Comparison of ENCODE assay signal across 1 cellular context in the genomic region with DNA sequence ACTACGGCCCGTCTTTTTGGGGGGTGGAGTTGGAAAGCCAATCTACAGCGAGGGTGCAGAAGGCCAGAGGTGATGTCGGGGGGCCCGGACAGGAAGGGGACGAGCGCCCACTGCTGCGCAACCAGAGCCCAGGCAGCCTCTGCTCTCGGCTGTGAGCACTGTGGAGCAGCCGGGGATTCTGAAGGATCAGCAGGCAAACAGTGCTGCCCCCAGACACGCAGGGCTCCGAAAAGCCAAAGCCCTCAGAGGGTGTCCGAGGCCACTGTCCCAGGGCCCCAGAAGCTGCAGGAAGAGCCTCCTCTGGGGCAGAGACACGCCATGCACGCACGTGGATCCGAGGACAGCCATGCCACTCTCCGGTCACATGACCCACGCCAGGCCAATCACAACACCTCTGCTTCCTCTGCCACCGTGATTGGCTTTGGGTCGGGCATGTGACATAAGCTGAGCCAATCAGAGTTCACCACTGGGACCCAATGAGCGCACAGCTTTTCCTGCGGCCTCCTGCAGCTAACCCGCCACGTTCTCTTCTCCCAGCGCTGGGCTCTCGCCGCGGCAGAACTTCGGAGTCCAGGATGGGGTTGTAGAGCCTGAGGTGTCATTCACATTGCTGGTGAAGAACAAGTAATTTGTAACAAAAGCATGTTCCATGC.
A peak's percentile ranks its signal among the peaks of the same experiment; 100 is the strongest.
TF ChIP-seq lines count a peak whose summit lies in the region.

No MANE protein-coding gene starts in this region.

TF ChIP-seq in GM12878, 131 proteins besides CTCF, POLR2A, EP300 and RAD21 (continued from another document):
- TF ChIP-seq, protein P1, sequence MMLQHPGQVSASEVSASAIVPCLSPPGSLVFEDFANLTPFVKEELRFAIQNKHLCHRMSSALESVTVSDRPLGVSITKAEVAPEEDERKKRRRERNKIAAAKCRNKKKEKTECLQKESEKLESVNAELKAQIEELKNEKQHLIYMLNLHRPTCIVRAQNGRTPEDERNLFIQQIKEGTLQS (IDR thresholded peaks at IDR 0.05; ENCODE audit: borderline replicate concordance, extremely low read depth, low read depth, low read length) = 0 out of 2 replicates have a peak, but pooled peaks have one; percentile 53
- no peak for TF ChIP-seq EGR1 (IDR thresholded peaks at IDR 0.05; ENCODE audit: borderline replicate concordance in 1 of 2, low read depth in 2 of 2, low read length in 2 of 2)
- no peak for TF ChIP-seq FOS (IDR thresholded peaks at IDR 0.05; ENCODE audit: borderline replicate concordance, extremely low read depth, insufficient read length)
- no peak for TF ChIP-seq YBX1 (IDR thresholded peaks at IDR 0.05)
- TF ChIP-seq MTA2 (IDR thresholded peaks at IDR 0.05; ENCODE audit: low read depth) = no peak
